Comparison of ENCODE assay signal across 8 cellular contexts in the genomic region with DNA sequence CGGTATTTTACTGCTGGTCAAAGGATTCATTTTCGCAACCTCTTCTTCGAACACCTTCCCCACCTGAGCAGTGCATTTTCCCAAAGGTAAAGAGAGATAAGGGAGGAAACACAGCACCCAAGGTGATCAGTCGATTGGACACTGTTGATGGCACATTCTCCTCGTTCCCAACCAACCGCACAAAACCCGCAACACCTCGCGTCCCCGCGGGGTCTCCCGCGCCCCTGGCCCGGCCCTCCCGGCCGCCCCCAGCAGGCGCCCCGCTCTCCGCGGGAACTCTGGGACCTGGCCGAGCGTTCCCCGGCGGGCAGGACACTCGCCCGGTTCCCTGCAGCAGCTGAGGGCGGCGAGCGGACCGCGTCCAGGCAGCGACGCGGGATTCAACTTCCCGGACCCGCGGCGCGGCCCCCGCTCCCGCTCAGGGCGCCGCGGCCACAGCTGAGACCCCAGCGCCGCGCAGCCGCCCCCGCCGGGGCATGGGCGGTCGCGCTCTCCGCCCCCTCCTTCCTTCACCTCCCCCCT. TPM values are rescaled to one million over a fixed set of nuclear protein-coding genes. Genes with fewer than 3 reads are reported as not detected.
DNase-seq lines count a peak whose midpoint lies in the region; ATAC-seq lines count a peak whose summit lies in the region.

No MANE protein-coding gene starts in this region.

- H3K9me3 Mint-ChIP-seq in activated T-cell treated with anti-CD3 and anti-CD28 coated beads, Interleukin-2, amount 50 U/mL, for 72 hours, result peaks cover 0 to 2% of the 10 kb centered on the region in 2 donors
- H3K9me3 Mint-ChIP-seq in activated naive CD8-positive, alpha-beta T cell (ENCODE audit: low read depth), result no peaks in the 10 kb centered on the region

- peaks cover 14% of the 10 kb centered on the region for H3K4me1 Mint-ChIP-seq in activated T-cell treated with anti-CD3 and anti-CD28 coated beads, Interleukin-2, amount 50 U/mL, for 72 hours (ENCODE audit: low read depth)
- H3K4me1 Mint-ChIP-seq in activated naive CD8-positive, alpha-beta T cell (ENCODE audit: low read depth), result peaks cover 13% of the 10 kb centered on the region

- peak; percentile 24 to 39 for ATAC-seq in activated T-cell treated with anti-CD3 and anti-CD28 coated beads, Interleukin-2, amount 50 U/mL, for 72 hours (replicated peaks in 1 of 2)
- peak; percentile 23 for ATAC-seq in HG02973 (IDR thresholded peaks at IDR 0.05; ENCODE audit: unreplicated experiment)

- no peak for DNase-seq in activated T-cell treated with anti-CD3 and anti-CD28 coated beads, Interleukin-2, amount 50 U/mL, for 72 hours
- DNase-seq in activated T-cell treated with anti-CD3 and anti-CD28 coated beads for 4 hours (no peak), GOT3 (lab: John Stamatoyannopoulos, UW) (no peak)
- no peak for DNase-seq in NK-92 treated with Interleukin-12 subunit alpha and Interleukin-12 subunit beta, amount 100 ng/mL, for 24 hours (lab: John Stamatoyannopoulos, UW)

- H3K27me3 Mint-ChIP-seq in activated T-cell treated with anti-CD3 and anti-CD28 coated beads, Interleukin-2, amount 50 U/mL, for 72 hours (ENCODE audit: low read depth), result peaks cover 37% of the 10 kb centered on the region
- peaks cover 30% of the 10 kb centered on the region for H3K27me3 Mint-ChIP-seq in activated naive CD8-positive, alpha-beta T cell

- H3K27ac Mint-ChIP-seq in activated T-cell treated with anti-CD3 and anti-CD28 coated beads, Interleukin-2, amount 50 U/mL, for 72 hours, result no peak overlapping the region
- H3K27ac Mint-ChIP-seq in activated naive CD8-positive, alpha-beta T cell, result no peak overlapping the region

- H3K36me3 Mint-ChIP-seq in activated T-cell treated with anti-CD3 and anti-CD28 coated beads, Interleukin-2, amount 50 U/mL, for 72 hours (ENCODE audit: insufficient read depth in 2 of 2), result no peaks in the 10 kb centered on the region
- H3K36me3 Mint-ChIP-seq in activated naive CD8-positive, alpha-beta T cell, result no peaks in the 10 kb centered on the region

- peak overlapping the region; percentile 79 to 87 for H3K4me3 Mint-ChIP-seq in activated T-cell treated with anti-CD3 and anti-CD28 coated beads, Interleukin-2, amount 50 U/mL, for 72 hours
- H3K4me3 Mint-ChIP-seq in activated naive CD8-positive, alpha-beta T cell, result peak overlapping the region; percentile 89

- H3K27ac ChIP-seq in skin epidermis, result peak overlapping the region in 6 of 21 experiments; percentile 17 to 74 (median 50)

- H3K4me3 ChIP-seq in iPS-11a (ENCODE audit: low read depth, low read length) (peak overlapping the region; percentile 74), skin epidermis (peak overlapping the region; percentile 27 to 59 (median 52))

RNA-seq across cellular contexts. Expression of a gene that starts 0.5 kb away (rescaled TPM):
- not detected for total RNA-seq in activated T-cell treated with anti-CD3 and anti-CD28 coated beads, Interleukin-2, amount 50 U/mL, for 72 hours
